In genomic region chr17:37191219-37191618, GRCh38 we compare ENCODE assay signal across 25 cellular contexts.
DNase-seq lines count a peak whose midpoint lies in the region; ATAC-seq and TF ChIP-seq lines count a peak whose summit lies in the region.
"Had no signal": no experiment of that assay in that cellular context is flagged by ENCODE, and none has a peak within 500 bp of the region (broad histone marks: within the 10 kb centered on the region; RNA-seq: fewer than 3 reads in every experiment).

No MANE protein-coding gene starts in this region.

- peaks cover 45% of the 10 kb centered on the region for H3K36me3 ChIP-seq in mammary epithelial cell (ENCODE audit: insufficient read depth, low read length)

- CTCF ChIA-PET in mammary epithelial cell (lab: Charles Lee; ENCODE audit: low non-redundant PET): interaction anchor here (0.5 kb wide), 1 partner anchor 197 kb away, joined by 3 read pairs; no protein-coding TSS in a partner anchor
- CTCF ChIA-PET in MCF 10A (lab: Yijun Ruan, JAX): interaction anchor here (0.9 kb wide), 1 partner anchor 80 kb away, joined by 5 read pairs; no protein-coding TSS in a partner anchor

- BruUV-seq in mammary epithelial cell (replicated peaks; lab: Mats Ljungman, UMichigan): no TSS peak
- no TSS peak for BruUV-seq in MCF 10A (replicated peaks; lab: Mats Ljungman, UMichigan)

- no peaks in the 10 kb centered on the region for H3K4me1 Mint-ChIP-seq in MCF 10A (ENCODE audit: insufficient read depth, unreplicated experiment)
- peaks cover 7% of the 10 kb centered on the region for H3K4me1 Mint-ChIP-seq in activated T-cell treated with anti-CD3 and anti-CD28 coated beads, Interleukin-2, amount 50 U/mL, for 72 hours (ENCODE audit: low read depth)
- H3K4me1 Mint-ChIP-seq: CD4-positive, CD25-positive, alpha-beta regulatory T cell; nephron; stimulated activated naive CD8-positive, alpha-beta T cell treated with anti-CD3 and anti-CD28 coated beads, Interleukin-15, amount 100 ng/mL, for 72 hours had no signal

- H3K4me3 Mint-ChIP-seq in MCF 10A (ENCODE audit: unreplicated experiment): no peak overlapping the region
- H3K4me3 Mint-ChIP-seq in activated T-cell treated with anti-CD3 and anti-CD28 coated beads, Interleukin-2, amount 50 U/mL, for 72 hours: no peak overlapping the region
- H3K4me3 Mint-ChIP-seq: activated naive CD8-positive, alpha-beta T cell; CD4-positive, CD25-positive, alpha-beta regulatory T cell; nephron; stimulated activated naive CD8-positive, alpha-beta T cell treated with anti-CD3 and anti-CD28 coated beads, Interleukin-15, amount 100 ng/mL, for 72 hours; WTC11 had no signal

- in situ Hi-C loops in mammary epithelial cell (cut with MboI; ENCODE audit: low sequenced_read_pairs in 2 of 2): no loop called here

- no peak overlapping the region for H2AFZ ChIP-seq in mammary epithelial cell (ENCODE audit: low read depth, low read length)

- 96% methylated on average over 2 of the region's 2 CpGs for WGBS in mammary epithelial cell (ENCODE audit: low coverage, missing lambda C conversion rate)

- TF ChIP-seq CTCF in mammary epithelial cell (conservative IDR thresholded peaks at IDR 0.05 in 1 of 2, IDR thresholded peaks at IDR 0.05 in 1 of 2; ENCODE audit: extremely low read depth in 1 of 2, insufficient read depth in 1 of 2, low read depth in 1 of 2, low read length in 2 of 2) (no peak), MCF 10A (IDR thresholded peaks at IDR 0.05; ENCODE audit: unreplicated experiment) (no peak), fibroblast of the aortic adventitia (IDR thresholded peaks at IDR 0.05; ENCODE audit: insufficient read depth, low read length) (no peak)

- DNase-seq in mammary epithelial cell: peak; percentile 33
- DNase-seq in MCF 10A (ENCODE audit: unreplicated experiment): no peak
- peak; percentile 73 for DNase-seq in amniotic epithelial cell (ENCODE audit: low read depth)
- DNase-seq in fibroblast of the aortic adventitia (ENCODE audit: low read depth): peak; percentile 41
- no peak for DNase-seq in activated T-cell treated with anti-CD3 and anti-CD28 coated beads, Interleukin-2, amount 50 U/mL, for 72 hours
- DNase-seq in DMS79 treated with DMSO at 0.1 percent for 48 hours (lab: John Stamatoyannopoulos, UW): no peak
- DNase-seq: body of pancreas; CD4-positive, CD25-positive, alpha-beta regulatory T cell; erythroblast; GOT3; islet precursor cell; NCI-H2081; NCI-H345; NCI-H748 treated with DMSO at 0.1 percent for 48 hours; SJCRH30; stimulated activated naive CD8-positive, alpha-beta T cell treated with anti-CD3 and anti-CD28 coated beads, Interleukin-15, amount 100 ng/mL, for 72 hours; T1000 had no signal

- no peaks in the 10 kb centered on the region for H3K9me3 Mint-ChIP-seq in MCF 10A (ENCODE audit: unreplicated experiment)
- H3K9me3 Mint-ChIP-seq in activated T-cell treated with anti-CD3 and anti-CD28 coated beads, Interleukin-2, amount 50 U/mL, for 72 hours: no peaks in the 10 kb centered on the region
- H3K9me3 Mint-ChIP-seq: CD4-positive, CD25-positive, alpha-beta regulatory T cell; nephron; stimulated activated naive CD8-positive, alpha-beta T cell treated with anti-CD3 and anti-CD28 coated beads, Interleukin-15, amount 100 ng/mL, for 72 hours; WTC11 had no signal

- no peak overlapping the region for H3K27ac Mint-ChIP-seq in MCF 10A (ENCODE audit: low read depth, unreplicated experiment)
- no peak overlapping the region for H3K27ac Mint-ChIP-seq in activated T-cell treated with anti-CD3 and anti-CD28 coated beads, Interleukin-2, amount 50 U/mL, for 72 hours
- H3K27ac Mint-ChIP-seq: activated naive CD8-positive, alpha-beta T cell; CD4-positive, CD25-positive, alpha-beta regulatory T cell; nephron; stimulated activated naive CD8-positive, alpha-beta T cell treated with anti-CD3 and anti-CD28 coated beads, Interleukin-15, amount 100 ng/mL, for 72 hours had no signal

- no peaks in the 10 kb centered on the region for H3K27me3 Mint-ChIP-seq in MCF 10A (ENCODE audit: insufficient read depth, unreplicated experiment)
- H3K27me3 Mint-ChIP-seq in activated T-cell treated with anti-CD3 and anti-CD28 coated beads, Interleukin-2, amount 50 U/mL, for 72 hours (ENCODE audit: low read depth): no peaks in the 10 kb centered on the region
- H3K27me3 Mint-ChIP-seq: activated naive CD8-positive, alpha-beta T cell; CD4-positive, CD25-positive, alpha-beta regulatory T cell; stimulated activated naive CD8-positive, alpha-beta T cell treated with anti-CD3 and anti-CD28 coated beads, Interleukin-15, amount 100 ng/mL, for 72 hours had no signal

- H3K4me3 ChIP-seq in mammary epithelial cell (replicated peaks in 1 of 3; ENCODE audit: insufficient read depth in 1 of 3, low read depth in 2 of 3, low read length in 3 of 3) (no peak overlapping the region), fibroblast of the aortic adventitia (ENCODE audit: low read depth, low read length) (no peak overlapping the region)
- H3K4me3 ChIP-seq: body of pancreas, lung, SJCRH30, vagina had no signal

- no peak for ATAC-seq in GM19023 (IDR thresholded peaks at IDR 0.05; ENCODE audit: unreplicated experiment)
- ATAC-seq in activated T-cell treated with anti-CD3 and anti-CD28 coated beads, Interleukin-2, amount 50 U/mL, for 72 hours (replicated peaks in 1 of 2): no peak
- ATAC-seq in GM21367 (IDR thresholded peaks at IDR 0.05; ENCODE audit: unreplicated experiment): no peak
- ATAC-seq: body of pancreas; stimulated activated naive CD8-positive, alpha-beta T cell treated with anti-CD3 and anti-CD28 coated beads, Interleukin-15, amount 100 ng/mL, for 72 hours; WTC11 had no signal

- H3K9ac ChIP-seq in mammary epithelial cell (ENCODE audit: insufficient read depth, low read length): no peak overlapping the region

- peaks cover 73% of the 10 kb centered on the region for H3K36me3 Mint-ChIP-seq in MCF 10A (ENCODE audit: insufficient read depth, unreplicated experiment)
- H3K36me3 Mint-ChIP-seq in activated T-cell treated with anti-CD3 and anti-CD28 coated beads, Interleukin-2, amount 50 U/mL, for 72 hours (ENCODE audit: insufficient read depth in 2 of 2): peaks cover 6 to 17% of the 10 kb centered on the region in 2 donors

- dilution Hi-C loops in mammary epithelial cell (cut with HindIII; ENCODE audit: low sequenced_read_pairs): no loop called here

- H3K4me1 ChIP-seq in mammary epithelial cell (ENCODE audit: insufficient read depth, low read length): no peaks in the 10 kb centered on the region
- H3K4me1 ChIP-seq: body of pancreas, SJCRH30, vagina had no signal

- H3K4me2 ChIP-seq in mammary epithelial cell (ENCODE audit: insufficient read depth, low read depth, low read length): no peak overlapping the region

- no peaks in the 10 kb centered on the region for H3K79me2 ChIP-seq in mammary epithelial cell (ENCODE audit: insufficient read depth, low read length)

- no peaks in the 10 kb centered on the region for H4K20me1 ChIP-seq in mammary epithelial cell (ENCODE audit: insufficient read depth, low read length)

- no peaks in the 10 kb centered on the region for H3K27me3 ChIP-seq in mammary epithelial cell (ENCODE audit: insufficient read depth, low read length)
- H3K27me3 ChIP-seq: body of pancreas, SJCRH30, vagina had no signal

- POLR2A ChIA-PET in MCF 10A (lab: Yijun Ruan, JAX): interaction anchor here (1.2 kb wide), 1 partner anchor 9 kb away, joined by 3 read pairs; no protein-coding TSS in a partner anchor

- H3K9me3 ChIP-seq in mammary epithelial cell (replicated peaks; ENCODE audit: insufficient read depth, low read length): no peaks in the 10 kb centered on the region
- H3K9me3 ChIP-seq: body of pancreas, SJCRH30, vagina had no signal

- H3K27ac ChIP-seq in mammary epithelial cell (ENCODE audit: insufficient read depth, low read depth, low read length): no peak overlapping the region
- H3K27ac ChIP-seq: 22Rv1, body of pancreas, SJCRH30, vagina had no signal

- intact Hi-C loops in mammary epithelial cell (cut with micrococcal nuclease) (no loop called here), MCF 10A (cut with micrococcal nuclease) (no loop called here)

Comparison
In these comparisons a context has a peak if more than half of its experiments do, and no peak if none do; other contexts are left out.
1. DNase-seq: peak in mammary epithelial cell (single experiment), amniotic epithelial cell (single experiment) and fibroblast of the aortic adventitia (single experiment); none in MCF 10A (single experiment), activated T-cell treated with anti-CD3 and anti-CD28 coated beads, Interleukin-2, amount 50 U/mL, for 72 hours (0 of 2) and DMS79 treated with DMSO at 0.1 percent for 48 hours (single experiment).